Comparison of ENCODE assay signal across 8 cellular contexts in the genomic region with DNA sequence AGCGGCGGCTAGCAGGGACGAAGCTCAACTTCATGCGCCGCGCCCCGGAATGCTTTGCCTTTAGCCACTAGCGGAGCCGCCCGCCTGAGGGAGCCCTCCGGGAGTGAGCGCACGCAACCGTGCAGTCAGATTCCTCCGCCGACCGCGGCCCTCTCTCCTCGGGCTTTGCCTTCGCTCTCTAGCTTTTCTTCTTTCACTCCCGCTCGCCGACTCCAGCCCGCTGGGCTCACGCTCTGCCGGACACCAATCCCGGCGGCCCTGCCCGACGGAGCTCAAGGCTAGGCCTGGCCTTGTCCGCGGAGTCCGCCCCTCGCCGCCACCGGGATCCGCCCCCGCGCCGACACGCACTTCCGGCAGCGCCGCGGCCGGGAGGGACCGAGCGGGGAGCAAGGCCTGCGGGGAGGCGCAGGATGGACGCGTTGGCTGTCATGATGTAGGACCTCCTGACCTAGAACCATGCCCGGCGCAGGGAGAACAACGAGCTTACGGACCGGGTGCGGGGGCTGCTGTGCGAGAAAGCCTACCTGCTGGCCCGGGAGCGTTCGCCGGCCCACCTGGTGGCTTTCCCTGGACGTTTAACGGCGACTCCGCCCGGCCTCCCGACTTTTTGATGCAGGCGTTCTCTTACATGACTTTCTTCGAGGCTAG. TPM values are rescaled to one million over a fixed set of nuclear protein-coding genes. Genes with fewer than 3 reads are reported as not detected.
DNase-seq lines count a peak whose midpoint lies in the region; ATAC-seq, FAIRE-seq and TF ChIP-seq lines count a peak whose summit lies in the region.

No MANE protein-coding gene starts in this region.

- peak; percentile 87 for ATAC-seq in GM19372 (IDR thresholded peaks at IDR 0.05; ENCODE audit: low read depth, unreplicated experiment)
- peak; percentile 84 for ATAC-seq in HG03558 (IDR thresholded peaks at IDR 0.05; ENCODE audit: extremely low read depth, unreplicated experiment)

- H3K27me3 ChIP-seq in endothelial cell of umbilical vein (ENCODE audit: control insufficient read depth in 2 of 2, insufficient read depth in 2 of 2, low read length in 2 of 2), result peaks cover 9 to 17% of the 10 kb centered on the region in 2 experiments

- peaks cover 0 to 2% of the 10 kb centered on the region in 2 experiments for H3K36me3 ChIP-seq in endothelial cell of umbilical vein (ENCODE audit: control insufficient read depth in 2 of 2, extremely low read depth in 1 of 2, insufficient read depth in 2 of 2, low read length in 2 of 2)

- H3K4me1 ChIP-seq in endothelial cell of umbilical vein (ENCODE audit: control insufficient read depth, extremely low read depth, insufficient read depth, low read length), result peaks cover 20% of the 10 kb centered on the region

- no TSS peak for BruUV-seq in endothelial cell of umbilical vein (replicated peaks; lab: Mats Ljungman, UMichigan)

- peak overlapping the region; percentile 73 for H3K27ac ChIP-seq in endothelial cell of umbilical vein (ENCODE audit: insufficient read depth, low read depth, low read length)

- H3K4me3 ChIP-seq in endothelial cell of umbilical vein (replicated peaks in 1 of 3; ENCODE audit: insufficient read depth in 1 of 3, low read depth in 1 of 3, low read length in 3 of 3), result peak overlapping the region; percentile 66 to 80 (median 72)

- peak; percentile 81 for TF ChIP-seq POLR2A in endothelial cell of umbilical vein (IDR thresholded peaks at IDR 0.05; ENCODE audit: low read depth, low read length)

- H3K9me1 ChIP-seq in endothelial cell of umbilical vein (replicated peaks; ENCODE audit: control insufficient read depth, extremely low read depth, insufficient read depth, low read length), result no peaks in the 10 kb centered on the region

- H2AFZ ChIP-seq in endothelial cell of umbilical vein (ENCODE audit: low read depth, low read length), result peak overlapping the region; percentile 92

- H4K20me1 ChIP-seq in endothelial cell of umbilical vein (replicated peaks; ENCODE audit: control insufficient read depth, extremely low read depth, insufficient read depth, low read length), result no peaks in the 10 kb centered on the region

- peak in 1 of 2 donors; percentile 61 for TF ChIP-seq CTCF in endothelial cell of umbilical vein (IDR thresholded peaks at IDR 0.05; ENCODE audit: extremely low read depth in 1 of 2, insufficient read depth in 1 of 2, low read depth in 1 of 2, low read length in 2 of 2)

- POLR2A ChIA-PET in endothelial cell of umbilical vein (lab: Charles Lee), result interaction anchor here (3.3 kb wide), 1 partner anchor 58 kb away, joined by 22 read pairs; the partner anchor contains the start of gene ZBTB14

- peak; percentile 44 for DNase-seq in CMK (ENCODE audit: low read depth)
- DNase-seq in NOMO-1 (lab: John Stamatoyannopoulos, UW; ENCODE audit: unreplicated experiment in 2 of 2), result peak; percentile 88 to 90
- DNase-seq in activated CD8-positive, alpha-beta memory T cell treated with anti-CD3 and anti-CD28 coated beads, Interleukin-2, amount 50 U/mL, for 48 hours, result peak; percentile 95
- DNase-seq in endothelial cell of umbilical vein (ENCODE audit: low read depth, low spot score), result peak; percentile 91
- peak; percentile 80 for DNase-seq in middle frontal gyrus (ENCODE audit: extremely low spot score, low spot score)
- peak; percentile 79 to 83 for DNase-seq in stimulated activated CD8-positive, alpha-beta memory T cell treated with anti-CD3 and anti-CD28 coated beads, Interleukin-15, amount 100 ng/mL, for 48 hours (ENCODE audit: low read depth in 2 of 2)

- H3K9me3 ChIP-seq in endothelial cell of umbilical vein (replicated peaks; ENCODE audit: control insufficient read depth, insufficient read depth, low read length), result no peaks in the 10 kb centered on the region

- intact Hi-C loops in endothelial cell of umbilical vein (cut with micrococcal nuclease), result loop anchor here (1.0 to 5.0 kb wide), 3 partner anchors 58 to 394 kb away; no protein-coding TSS in a partner anchor

- dilution Hi-C loops in endothelial cell of umbilical vein (cut with MboI; ENCODE audit: extremely low pct_ligation_motif_present, low sequenced_read_pairs), result no loop called here

- peaks cover 8% of the 10 kb centered on the region for H3K79me2 ChIP-seq in endothelial cell of umbilical vein (ENCODE audit: control insufficient read depth, insufficient read depth, low read length)

- H3K9ac ChIP-seq in endothelial cell of umbilical vein (replicated peaks; ENCODE audit: extremely low read depth, insufficient read depth, low read length), result peak overlapping the region; percentile 68

- peak overlapping the region; percentile 83 for H3K4me2 ChIP-seq in endothelial cell of umbilical vein (ENCODE audit: insufficient read depth, low read length)

- CTCF ChIA-PET in endothelial cell of umbilical vein (lab: Charles Lee), result interaction anchor here (0.6 to 2.8 kb wide), 9 partner anchors 8 to 1451 kb away, joined by 3 to 25 read pairs (median 3); partner anchors contain the start of gene ZBTB14

- peak; percentile 86 for FAIRE-seq in endothelial cell of umbilical vein (lab: Jason Lieb, UNC)

TF ChIP-seq in endothelial cell of umbilical vein, 7 proteins besides CTCF, POLR2A, EP300 and RAD21:
- TF ChIP-seq POLR2AphosphoS5 (IDR thresholded peaks at IDR 0.05; ENCODE audit: insufficient read depth, low read depth, low read length) (peak; percentile 89), MYC (IDR thresholded peaks at IDR 0.05; ENCODE audit: low read depth, low read length) (no peak), JUN (IDR thresholded peaks at IDR 0.05; ENCODE audit: borderline replicate concordance, insufficient read depth, insufficient read length, low read depth) (no peak), FOS (IDR thresholded peaks at IDR 0.05; ENCODE audit: borderline replicate concordance, insufficient read depth, low read length) (no peak), GATA2 (IDR thresholded peaks at IDR 0.05; ENCODE audit: insufficient read depth, insufficient read length, low read depth, low read length) (no peak), EZH2 (IDR thresholded peaks at IDR 0.05; ENCODE audit: borderline replicate concordance, low read depth, low read length, severe bottlenecking) (no peak)
- TF ChIP-seq, protein P1, sequence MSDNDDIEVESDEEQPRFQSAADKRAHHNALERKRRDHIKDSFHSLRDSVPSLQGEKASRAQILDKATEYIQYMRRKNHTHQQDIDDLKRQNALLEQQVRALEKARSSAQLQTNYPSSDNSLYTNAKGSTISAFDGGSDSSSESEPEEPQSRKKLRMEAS (IDR thresholded peaks at IDR 0.05; ENCODE audit: insufficient read depth, insufficient read length), result peak; percentile 21

RNA-seq across cellular contexts. Expression of gene AKAIN1, which starts 40.8 kb away (rescaled TPM):
- not detected in 2 replicates for total RNA-seq in endothelial cell of umbilical vein
- not detected in 2 replicates for polyA plus RNA-seq in endothelial cell of umbilical vein
- not detected in 2 replicates for polyA plus RNA-seq in endothelial cell of umbilical vein (2011; cell fraction: cytosol; rRNA removed)
- polyA plus RNA-seq in endothelial cell of umbilical vein (2011; cell fraction: nucleus; rRNA removed), result not detected in 2 replicates
- polyA plus RNA-seq in endothelial cell of umbilical vein (2012), result not detected in 2 replicates
- polyA minus RNA-seq in endothelial cell of umbilical vein, result not detected in 2 replicates
- not detected for polyA minus RNA-seq in endothelial cell of umbilical vein (2011; cell fraction: cytosol; rRNA and poly(A)+ RNA removed)
- not detected in 2 replicates for polyA minus RNA-seq in endothelial cell of umbilical vein (2011; cell fraction: nucleus; rRNA and poly(A)+ RNA removed)

RNA-seq across cellular contexts. Expression of gene ZBTB14, which starts 57.7 kb away (rescaled TPM):
- 13.0 and 13.7 TPM in 2 replicates for total RNA-seq in endothelial cell of umbilical vein
- 4.2 and 5.5 TPM in 2 replicates for polyA plus RNA-seq in endothelial cell of umbilical vein
- 7.2 and 8.7 TPM in 2 replicates for polyA plus RNA-seq in endothelial cell of umbilical vein (2011; cell fraction: cytosol; rRNA removed)
- 28.0 and 47.8 TPM in 2 replicates for polyA plus RNA-seq in endothelial cell of umbilical vein (2011; cell fraction: nucleus; rRNA removed)
- 7.1 and 8.5 TPM in 2 replicates for polyA plus RNA-seq in endothelial cell of umbilical vein (2012)
- polyA minus RNA-seq in endothelial cell of umbilical vein, result 9.3 and 10.6 TPM in 2 replicates
- polyA minus RNA-seq in endothelial cell of umbilical vein (2011; cell fraction: cytosol; rRNA and poly(A)+ RNA removed), result 5.9 TPM
- 9.2 and 13.0 TPM in 2 replicates for polyA minus RNA-seq in endothelial cell of umbilical vein (2011; cell fraction: nucleus; rRNA and poly(A)+ RNA removed)

Comparison
In these comparisons a context has a peak if more than half of its experiments do, and no peak if none do; other contexts are left out.
1. Peak in every context shown above with its lines: DNase-seq, ATAC-seq, H3K4me3 ChIP-seq and H3K27ac ChIP-seq.
2. DNase-seq: peak in every context shown above with its lines; median percentile 95 in activated CD8-positive, alpha-beta memory T cell treated with anti-CD3 and anti-CD28 coated beads, Interleukin-2, amount 50 U/mL, for 48 hours; 91 in endothelial cell of umbilical vein; 89 in NOMO-1; 81 in stimulated activated CD8-positive, alpha-beta memory T cell treated with anti-CD3 and anti-CD28 coated beads, Interleukin-15, amount 100 ng/mL, for 48 hours; 80 in middle frontal gyrus; 44 in CMK.